9 cellular contexts compared by ENCODE assay signal in the genomic region with DNA sequence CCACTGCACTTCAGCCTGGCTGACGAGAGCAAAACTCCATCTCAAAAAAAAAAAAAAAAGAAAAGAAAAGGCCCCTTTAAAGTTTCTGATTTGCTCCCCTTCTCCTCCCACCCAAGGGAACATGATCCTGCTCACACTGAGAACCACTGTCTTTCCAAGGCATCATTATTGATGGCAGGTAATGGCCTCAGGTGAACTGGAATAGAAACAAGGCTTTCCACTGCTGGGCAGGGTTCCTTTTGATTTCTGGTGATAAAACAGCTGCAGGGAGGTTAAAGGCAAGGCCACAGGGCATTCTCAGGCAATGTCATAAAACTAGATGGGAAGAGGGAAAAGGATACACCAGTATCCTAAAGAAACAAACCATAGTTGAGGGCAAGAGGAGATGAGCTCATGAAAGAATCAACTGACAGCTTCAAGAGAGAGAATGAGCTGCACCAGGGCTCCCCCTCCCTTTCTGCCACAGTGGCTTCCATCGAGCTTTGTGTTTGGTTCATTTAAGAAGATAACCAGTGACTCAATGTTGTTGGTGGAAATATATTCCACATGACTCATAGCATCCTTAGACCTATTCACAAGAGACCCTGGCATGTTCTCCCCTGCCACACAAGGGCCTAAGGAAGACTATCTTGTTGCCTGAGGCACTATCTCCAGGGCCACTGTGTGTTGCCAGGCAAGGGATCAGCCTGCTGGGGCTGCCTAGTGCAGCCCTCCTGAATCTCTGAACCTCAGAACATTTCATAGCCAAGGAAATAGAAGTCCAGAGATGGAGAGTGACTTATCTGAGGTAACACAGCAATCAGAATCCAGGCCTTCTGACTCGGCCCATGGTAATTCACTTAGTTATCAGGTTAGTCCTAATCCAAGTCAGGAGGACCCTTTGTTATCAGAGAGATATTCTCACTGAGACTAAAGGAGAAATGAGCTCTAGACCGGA.
DNase-seq lines count a peak whose midpoint lies in the region; ATAC-seq, FAIRE-seq and TF ChIP-seq lines count a peak whose summit lies in the region.
"Had no signal": no experiment of that assay in that cellular context is flagged by ENCODE, and none has a peak within 500 bp of the region (broad histone marks: within the 10 kb centered on the region; RNA-seq: fewer than 3 reads in every experiment).

No MANE protein-coding gene starts in this region.

- no peak overlapping the region for H2AFZ ChIP-seq in K562 (ENCODE audit: low read depth, low read length)
- no peak overlapping the region for H2AFZ ChIP-seq in keratinocyte (ENCODE audit: control insufficient read depth, low read length)

- DNase-seq in activated naive CD4-positive, alpha-beta T cell treated with anti-CD3 and anti-CD28 coated beads, Interleukin-2, amount 50 U/mL, for 72 hours (ENCODE audit: low spot score in 2 of 2): no peak
- no peak for DNase-seq in activated naive CD4-positive, alpha-beta T cell treated with anti-CD3 and anti-CD28 coated beads, Interleukin-2, amount 50 U/mL, for 16 hours
- DNase-seq in K562 (ENCODE audit: extremely low read depth in 1 of 4, low spot score in 3 of 4) (peak in 1 of 4 experiments; percentile 14), keratinocyte (ENCODE audit: low read depth, low spot score) (peak; percentile 93), uterus (peak; percentile 27 to 47), NCI-H1930 (lab: John Stamatoyannopoulos, UW) (no peak)
- DNase-seq: DND-41 had no signal

- no peak for TF ChIP-seq EP300 in K562 (IDR thresholded peaks at IDR 0.05; ENCODE audit: low read length)

- H3K9me1 ChIP-seq in K562 (ENCODE audit: control insufficient read depth, insufficient read depth, low read length) (no peaks in the 10 kb centered on the region), keratinocyte (ENCODE audit: control insufficient read depth, extremely low read depth, insufficient read depth, low read length) (no peaks in the 10 kb centered on the region)

- TF ChIP-seq RAD21 in K562 (CRISPR knock-in tag; conservative IDR thresholded peaks at IDR 0.05 in 1 of 2, IDR thresholded peaks at IDR 0.05 in 1 of 2): no peak

- H3K9me3 ChIP-seq in K562 (replicated peaks; ENCODE audit: control insufficient read depth, insufficient read depth, low read depth, low read length): no peaks in the 10 kb centered on the region
- H3K9me3 ChIP-seq in keratinocyte (ENCODE audit: control insufficient read depth, low read depth, low read length): no peaks in the 10 kb centered on the region
- H3K9me3 ChIP-seq in uterus: no peaks in the 10 kb centered on the region

- no TSS peak for BruUV-seq in K562 (replicated peaks; lab: Mats Ljungman, UMichigan)

- H3K9ac ChIP-seq in K562 (ENCODE audit: insufficient read depth in 1 of 2, low read depth in 2 of 2, low read length in 2 of 2) (no peak overlapping the region), keratinocyte (ENCODE audit: control insufficient read depth, extremely low read depth, insufficient read depth, low read length) (no peak overlapping the region)

- CTCF ChIA-PET in K562 (lab: Yijun Ruan, JAX; ENCODE audit: low intra/inter-chr PET ratio): no interaction called here

- H3K79me2 ChIP-seq in K562 (ENCODE audit: control insufficient read depth, insufficient read depth, low read length): no peaks in the 10 kb centered on the region
- H3K79me2 ChIP-seq in keratinocyte (ENCODE audit: control insufficient read depth, insufficient read depth, low read length): no peaks in the 10 kb centered on the region

- no peak overlapping the region; the same call in 2 of the 3 replicates for H3K27ac ChIP-seq in K562 (ENCODE audit: extremely low read depth, low read depth, low read length)
- H3K27ac ChIP-seq in keratinocyte (ENCODE audit: control insufficient read depth, insufficient read depth, low read length): peak overlapping the region; percentile 34
- H3K27ac ChIP-seq in uterus: peak overlapping the region in 1 of 2 donors; percentile 66

- H4K20me1 ChIP-seq in K562 (replicated peaks; ENCODE audit: control insufficient read depth, insufficient read depth, low read length) (no peaks in the 10 kb centered on the region), keratinocyte (ENCODE audit: control insufficient read depth, extremely low read depth, insufficient read depth, low read length) (no peaks in the 10 kb centered on the region)

- intact Hi-C loops in K562 (cut with micrococcal nuclease) (no loop called here), uterus (cut with DNase I; ENCODE audit: low total_unique reads) (no loop called here)

- H3K4me2 ChIP-seq in K562 (ENCODE audit: insufficient read depth, low read length): no peak overlapping the region
- H3K4me2 ChIP-seq in keratinocyte (ENCODE audit: control insufficient read depth, extremely low read depth, insufficient read depth, low read depth, low read length): peak overlapping the region; percentile 60

- FAIRE-seq in K562 (lab: Jason Lieb, UNC): no peak
- FAIRE-seq in keratinocyte (lab: Jason Lieb, UNC): peak; percentile 98

- H3K36me3 ChIP-seq in K562 (ENCODE audit: control insufficient read depth, insufficient read depth, low read length) (no peaks in the 10 kb centered on the region), keratinocyte (ENCODE audit: control insufficient read depth in 2 of 2, extremely low read depth in 1 of 2, insufficient read depth in 2 of 2, low read length in 2 of 2) (peaks cover 5 to 7% of the 10 kb centered on the region in 2 experiments), uterus (no peaks in the 10 kb centered on the region)

- TF ChIP-seq POLR2A in K562 (conservative IDR thresholded peaks at IDR 0.05) (no peak), uterus (IDR thresholded peaks at IDR 0.05) (no peak)

- POLR2A ChIA-PET in K562 (lab: Yijun Ruan, JAX): interaction anchor here (0.8 kb wide), 1 partner anchor 16 kb away, joined by 4 read pairs; no protein-coding TSS in a partner anchor

- TF ChIP-seq CTCF in K562 (IDR thresholded peaks at IDR 0.05 in 2 of 3, conservative IDR thresholded peaks at IDR 0.05 in 1 of 3; ENCODE audit: insufficient read depth in 2 of 3, low read depth in 1 of 3, low read length in 3 of 3) (no peak), keratinocyte (optimal IDR thresholded peaks at IDR 0.05 in 1 of 3, IDR thresholded peaks at IDR 0.05 in 1 of 3, conservative IDR thresholded peaks at IDR 0.05 in 1 of 3; ENCODE audit: extremely low read depth in 1 of 3, insufficient read depth in 2 of 3, low read length in 3 of 3) (no peak), uterus (IDR thresholded peaks at IDR 0.05) (no peak)

- H3K36me3 Mint-ChIP-seq in activated naive CD4-positive, alpha-beta T cell treated with anti-CD3 and anti-CD28 coated beads, Interleukin-2, amount 50 U/mL, for 72 hours: no peaks in the 10 kb centered on the region

- in situ Hi-C loops in K562 (cut with MboI): no loop called here

- no peaks in the 10 kb centered on the region for H3K9me3 Mint-ChIP-seq in activated naive CD4-positive, alpha-beta T cell treated with anti-CD3 and anti-CD28 coated beads, Interleukin-2, amount 50 U/mL, for 72 hours

- H3K27me3 ChIP-seq in K562 (ENCODE audit: control insufficient read depth in 2 of 2, insufficient read depth in 2 of 2, low read length in 2 of 2): peaks cover 37 to 38% of the 10 kb centered on the region in 2 experiments
- no peaks in the 10 kb centered on the region for H3K27me3 ChIP-seq in keratinocyte (ENCODE audit: control insufficient read depth, extremely low read depth, insufficient read depth, low read length)
- H3K27me3 ChIP-seq in uterus: no peaks in the 10 kb centered on the region

- peak overlapping the region; percentile 46 to 63 for H3K27ac Mint-ChIP-seq in activated naive CD4-positive, alpha-beta T cell treated with anti-CD3 and anti-CD28 coated beads, Interleukin-2, amount 50 U/mL, for 72 hours

- H3K4me3 ChIP-seq in K562 (no peak overlapping the region), keratinocyte (ENCODE audit: control insufficient read depth in 2 of 3, extremely low read depth in 1 of 3, insufficient read depth in 2 of 3, low read depth in 1 of 3, low read length in 3 of 3) (no peak overlapping the region), uterus (no peak overlapping the region)

- WGBS in K562 (ENCODE audit: insufficient coverage, low coverage, missing lambda C conversion rate): 0% methylated on average over 3 of the region's 4 CpGs

- peak; percentile 56 to 65 for ATAC-seq in activated naive CD4-positive, alpha-beta T cell treated with anti-CD3 and anti-CD28 coated beads, Interleukin-2, amount 50 U/mL, for 72 hours
- ATAC-seq in K562 (no peak), HG03469 (IDR thresholded peaks at IDR 0.05; ENCODE audit: unreplicated experiment) (no peak), HG03378 (IDR thresholded peaks at IDR 0.05; ENCODE audit: unreplicated experiment) (no peak)

- dilution Hi-C loops in keratinocyte (cut with MboI; ENCODE audit: extremely low pct_ligation_motif_present, low sequenced_read_pairs): no loop called here

- H3K4me1 ChIP-seq in K562 (replicated peaks in 1 of 2; ENCODE audit: control insufficient read depth in 2 of 2, insufficient read depth in 2 of 2, low read length in 2 of 2) (no peaks in the 10 kb centered on the region), keratinocyte (ENCODE audit: control insufficient read depth, extremely low read depth, insufficient read depth, low read length) (peaks cover 24% of the 10 kb centered on the region), uterus (no peaks in the 10 kb centered on the region)

TF ChIP-seq in K562, 482 proteins besides CTCF, POLR2A, EP300 and RAD21 (continues in another document):
- TF ChIP-seq, protein P1, sequence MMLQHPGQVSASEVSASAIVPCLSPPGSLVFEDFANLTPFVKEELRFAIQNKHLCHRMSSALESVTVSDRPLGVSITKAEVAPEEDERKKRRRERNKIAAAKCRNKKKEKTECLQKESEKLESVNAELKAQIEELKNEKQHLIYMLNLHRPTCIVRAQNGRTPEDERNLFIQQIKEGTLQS (IDR thresholded peaks at IDR 0.05): peak; percentile 53
- TF ChIP-seq, protein P1 (CRISPR knock-in tag; conservative IDR thresholded peaks at IDR 0.05): no peak
- TF ChIP-seq PML (IDR thresholded peaks at IDR 0.05; ENCODE audit: low read length) (no peak), ERF (CRISPR knock-in tag; IDR thresholded peaks at IDR 0.05) (no peak)
- TF ChIP-seq, protein P2, sequence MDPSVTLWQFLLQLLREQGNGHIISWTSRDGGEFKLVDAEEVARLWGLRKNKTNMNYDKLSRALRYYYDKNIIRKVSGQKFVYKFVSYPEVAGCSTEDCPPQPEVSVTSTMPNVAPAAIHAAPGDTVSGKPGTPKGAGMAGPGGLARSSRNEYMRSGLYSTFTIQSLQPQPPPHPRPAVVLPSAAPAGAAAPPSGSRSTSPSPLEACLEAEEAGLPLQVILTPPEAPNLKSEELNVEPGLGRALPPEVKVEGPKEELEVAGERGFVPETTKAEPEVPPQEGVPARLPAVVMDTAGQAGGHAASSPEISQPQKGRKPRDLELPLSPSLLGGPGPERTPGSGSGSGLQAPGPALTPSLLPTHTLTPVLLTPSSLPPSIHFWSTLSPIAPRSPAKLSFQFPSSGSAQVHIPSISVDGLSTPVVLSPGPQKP (CRISPR knock-in tag; IDR thresholded peaks at IDR 0.05): no peak

Comparison
In these comparisons a context has a peak if more than half of its experiments do, and no peak if none do; other contexts are left out.
1. ATAC-seq: peak in activated naive CD4-positive, alpha-beta T cell treated with anti-CD3 and anti-CD28 coated beads, Interleukin-2, amount 50 U/mL, for 72 hours (2 of 2); none in K562 (single experiment), HG03469 (single experiment) and HG03378 (single experiment).
2. DNase-seq: peak in keratinocyte (single experiment) and uterus (2 of 2); none in activated naive CD4-positive, alpha-beta T cell treated with anti-CD3 and anti-CD28 coated beads, Interleukin-2, amount 50 U/mL, for 72 hours (0 of 2), activated naive CD4-positive, alpha-beta T cell treated with anti-CD3 and anti-CD28 coated beads, Interleukin-2, amount 50 U/mL, for 16 hours (single experiment) and NCI-H1930 (0 of 2).